Comparison of ENCODE assay signal across 20 cellular contexts in genomic region chr15:61441901-61442300, GRCh38.
DNase-seq lines count a peak whose midpoint lies in the region; TF ChIP-seq lines count a peak whose summit lies in the region.
"Had no signal": no experiment of that assay in that cellular context is flagged by ENCODE, and none has a peak within 500 bp of the region (broad histone marks: within the 10 kb centered on the region; RNA-seq: fewer than 3 reads in every experiment).

No MANE protein-coding gene starts in this region.

- H3K36me3 ChIP-seq in MG63 (no peaks in the 10 kb centered on the region), breast epithelium (no peaks in the 10 kb centered on the region)
- H3K36me3 ChIP-seq: BLaER1 had no signal

- H3K27me3 ChIP-seq in MG63 (peaks cover 7% of the 10 kb centered on the region), breast epithelium (no peaks in the 10 kb centered on the region)
- H3K27me3 ChIP-seq: BLaER1 had no signal

- no peak for TF ChIP-seq POLR2A in breast epithelium (IDR thresholded peaks at IDR 0.05)

- H3K9me3 Mint-ChIP-seq in type B pancreatic cell, result no peaks in the 10 kb centered on the region

- no peaks in the 10 kb centered on the region for H3K9me3 ChIP-seq in MG63
- H3K9me3 ChIP-seq in breast epithelium, result no peaks in the 10 kb centered on the region

- H3K4me3 ChIP-seq in MG63 (no peak overlapping the region), fibroblast of mammary gland (ENCODE audit: control insufficient read depth, low read depth, low read length) (no peak overlapping the region), breast epithelium (no peak overlapping the region)
- H3K4me3 ChIP-seq: BLaER1, GM12878, GM23338, K562 had no signal

- H3K27ac ChIP-seq in breast epithelium, result no peak overlapping the region
- H3K27ac ChIP-seq: BLaER1, HL-60 had no signal

- DNase-seq in GM04503 (ENCODE audit: low read depth) (peak; percentile 19), MG63 (peak; percentile 9), fibroblast of mammary gland (ENCODE audit: low read depth) (peak; percentile 19), type B pancreatic cell (ENCODE audit: extremely low spot score, unreplicated experiment) (no peak), breast epithelium (ENCODE audit: low spot score in 2 of 2) (no peak), superior temporal gyrus (ENCODE audit: extremely low spot score) (no peak)
- no peak for DNase-seq in activated CD4-positive, CD25-positive, alpha-beta regulatory T cell (lab: John Stamatoyannopoulos, UW)
- DNase-seq: ACHN; CD4-positive, alpha-beta memory T cell; DMS153; DMS79 treated with DMSO at 0.1 percent for 48 hours; GF-D8; HCEC 1CT; IMR-90 had no signal

- peaks cover 15% of the 10 kb centered on the region for H3K27me3 Mint-ChIP-seq in type B pancreatic cell

- H3K4me1 ChIP-seq in breast epithelium, result no peaks in the 10 kb centered on the region
- H3K4me1 ChIP-seq: BLaER1 had no signal

- intact Hi-C loops in breast epithelium (cut with DNase I; ENCODE audit: low total_unique reads), result no loop called here

- H3K4me3 Mint-ChIP-seq in type B pancreatic cell, result no peak overlapping the region
- H3K4me3 Mint-ChIP-seq: CD14-positive monocyte; CD4-positive, alpha-beta memory T cell; GM23338 had no signal

- H3K4me1 Mint-ChIP-seq in type B pancreatic cell (ENCODE audit: unreplicated experiment), result peaks cover 5% of the 10 kb centered on the region
- H3K4me1 Mint-ChIP-seq: CD14-positive monocyte; CD4-positive, alpha-beta memory T cell had no signal

- H3K36me3 Mint-ChIP-seq in type B pancreatic cell, result no peaks in the 10 kb centered on the region
- H3K36me3 Mint-ChIP-seq: CD14-positive monocyte; CD4-positive, alpha-beta memory T cell had no signal

- no peak overlapping the region for H3K27ac Mint-ChIP-seq in type B pancreatic cell
- H3K27ac Mint-ChIP-seq: CD14-positive monocyte; CD4-positive, alpha-beta memory T cell; GM23338 had no signal

- TF ChIP-seq CTCF in fibroblast of mammary gland (conservative IDR thresholded peaks at IDR 0.05; ENCODE audit: control insufficient read depth, insufficient read depth, low read depth, low read length) (no peak), type B pancreatic cell (conservative IDR thresholded peaks at IDR 0.05) (no peak), breast epithelium (IDR thresholded peaks at IDR 0.05) (no peak)

Comparison
In these comparisons a context has a peak if more than half of its experiments do, and no peak if none do; other contexts are left out.
1. DNase-seq: peak in GM04503 (single experiment), MG63 (single experiment) and fibroblast of mammary gland (single experiment); none in activated CD4-positive, CD25-positive, alpha-beta regulatory T cell (0 of 4), type B pancreatic cell (single experiment), breast epithelium (0 of 2) and superior temporal gyrus (single experiment).